Comparison of ENCODE assay signal across 8 cellular contexts in the genomic region with DNA sequence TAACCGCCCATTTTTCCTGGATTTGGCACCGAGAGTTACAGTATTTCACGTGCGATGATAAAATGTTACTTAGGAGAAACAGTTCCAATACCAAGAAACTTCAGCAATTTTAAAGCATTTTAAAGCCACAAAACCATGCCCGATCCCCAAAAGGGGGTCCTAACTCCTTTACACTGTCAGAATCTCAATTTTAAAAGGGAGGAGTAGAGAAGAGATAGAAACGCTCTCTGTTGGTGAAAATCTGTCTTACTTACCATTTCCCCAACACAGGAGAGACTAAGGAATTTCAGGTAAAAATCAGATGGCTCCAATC. TPM values are rescaled to one million over a fixed set of nuclear protein-coding genes. Genes with fewer than 3 reads are reported as not detected.
DNase-seq lines count a peak whose midpoint lies in the region; ATAC-seq and TF ChIP-seq lines count a peak whose summit lies in the region.

No MANE protein-coding gene starts in this region.

- H3K4me2 ChIP-seq in mammary epithelial cell (ENCODE audit: insufficient read depth, low read depth, low read length), result peak overlapping the region; percentile 95

- ATAC-seq in HG02973 (IDR thresholded peaks at IDR 0.05; ENCODE audit: unreplicated experiment) (no peak), left colon (no peak)

- CTCF ChIA-PET in mammary epithelial cell (lab: Charles Lee; ENCODE audit: low non-redundant PET), result interaction anchor here (0.6 to 0.7 kb wide), 2 partner anchors 110 to 166 kb away, joined by 4 to 5 read pairs; no protein-coding TSS in a partner anchor

- peak overlapping the region; percentile 94 for H2AFZ ChIP-seq in mammary epithelial cell (ENCODE audit: low read depth, low read length)

- no peaks in the 10 kb centered on the region for H4K20me1 ChIP-seq in mammary epithelial cell (ENCODE audit: insufficient read depth, low read length)

- peak overlapping the region; percentile 95 for H3K9ac ChIP-seq in HUES64 (ENCODE audit: low read depth, low read length)
- H3K9ac ChIP-seq in mammary epithelial cell (ENCODE audit: insufficient read depth, low read length), result peak overlapping the region; percentile 93

- intact Hi-C loops in mammary epithelial cell (cut with micrococcal nuclease), result loop anchor here (2.0 to 10.0 kb wide), 2 partner anchors 259 to 537 kb away; no protein-coding TSS in a partner anchor
- intact Hi-C loops in left colon (cut with DNase I, micrococcal nuclease), result no loop called here

- H3K27ac ChIP-seq in 22Rv1 (peak overlapping the region; percentile 93), HUES64 (ENCODE audit: low read depth, low read length) (peak overlapping the region; percentile 97), mammary epithelial cell (ENCODE audit: insufficient read depth, low read depth, low read length) (peak overlapping the region; percentile 93)

- H3K9me3 ChIP-seq in HUES64 (ENCODE audit: insufficient read depth, low read depth, low read length), result no peaks in the 10 kb centered on the region
- H3K9me3 ChIP-seq in mammary epithelial cell (replicated peaks; ENCODE audit: insufficient read depth, low read length), result no peaks in the 10 kb centered on the region
- H3K9me3 ChIP-seq in mononuclear cell (ENCODE audit: low read depth, low read length), result no peaks in the 10 kb centered on the region

- TF ChIP-seq CTCF in 22Rv1 (IDR thresholded peaks at IDR 0.05), result no peak
- no peak for TF ChIP-seq CTCF in mammary epithelial cell (conservative IDR thresholded peaks at IDR 0.05 in 1 of 2, IDR thresholded peaks at IDR 0.05 in 1 of 2; ENCODE audit: extremely low read depth in 1 of 2, insufficient read depth in 1 of 2, low read depth in 1 of 2, low read length in 2 of 2)

- H3K4me1 ChIP-seq in HUES64 (ENCODE audit: insufficient read depth, low read length), result peaks cover 4% of the 10 kb centered on the region
- peaks cover 24% of the 10 kb centered on the region for H3K4me1 ChIP-seq in mammary epithelial cell (ENCODE audit: insufficient read depth, low read length)
- H3K4me1 ChIP-seq in mononuclear cell (ENCODE audit: insufficient read depth, low read length), result peaks cover 55% of the 10 kb centered on the region

- H3K4me3 ChIP-seq in HUES64 (ENCODE audit: low read length) (peak overlapping the region; percentile 81), mammary epithelial cell (replicated peaks in 1 of 3; ENCODE audit: insufficient read depth in 1 of 3, low read depth in 2 of 3, low read length in 3 of 3) (peak overlapping the region; percentile 80 to 95 (median 81)), mononuclear cell (ENCODE audit: low read length) (peak overlapping the region; percentile 75)

- BruUV-seq in mammary epithelial cell (replicated peaks; lab: Mats Ljungman, UMichigan), result TSS peak; percentile 69

- peaks cover 12% of the 10 kb centered on the region; the same call in 1 of the 2 replicates for H3K36me3 ChIP-seq in HUES64 (ENCODE audit: insufficient read depth, low read length)
- H3K36me3 ChIP-seq in mammary epithelial cell (ENCODE audit: insufficient read depth, low read length), result peaks cover 5% of the 10 kb centered on the region

- 11% methylated on average over 4 of the region's 6 CpGs for WGBS in HUES64
- 3% methylated on average over 6 of the region's 6 CpGs for WGBS in mammary epithelial cell (ENCODE audit: low coverage, missing lambda C conversion rate)

- no peaks in the 10 kb centered on the region for H3K27me3 ChIP-seq in HUES64 (ENCODE audit: insufficient read depth, low read length)
- H3K27me3 ChIP-seq in mammary epithelial cell (ENCODE audit: insufficient read depth, low read length), result no peaks in the 10 kb centered on the region
- no peaks in the 10 kb centered on the region for H3K27me3 ChIP-seq in mononuclear cell (ENCODE audit: insufficient read depth, low read length)

- DNase-seq in mammary epithelial cell (no peak), NCI-H2171 treated with DMSO at 0.1 percent for 48 hours (lab: John Stamatoyannopoulos, UW) (no peak), left colon (no peak)
- no peak for DNase-seq in stimulated activated CD4-positive, alpha-beta T cell treated with anti-CD3 and anti-CD28 coated beads, Interleukin-2, amount 100 ng/mL, for 24 hours

- dilution Hi-C loops in mammary epithelial cell (cut with HindIII; ENCODE audit: low sequenced_read_pairs), result no loop called here

- in situ Hi-C loops in mammary epithelial cell (cut with MboI; ENCODE audit: low sequenced_read_pairs in 2 of 2), result loop anchor here (5.0 to 25.0 kb wide), 5 partner anchors 100 to 550 kb away; no protein-coding TSS in a partner anchor

- H3K79me2 ChIP-seq in mammary epithelial cell (ENCODE audit: insufficient read depth, low read length), result peaks cover 65% of the 10 kb centered on the region

RNA-seq across cellular contexts. Expression of a gene that starts 0.5 kb away (rescaled TPM):
- 132 TPM for polyA plus RNA-seq in HUES64 (2013, experiment 1 of 2)
- polyA plus RNA-seq in HUES64 (2013, experiment 2 of 2), result 153 TPM
- 100 to 1,000 TPM in 1 of 2 donors, 10 to 100 TPM in 1; 46.0 to 180 TPM for total RNA-seq in mammary epithelial cell
- 187 TPM for polyA plus RNA-seq in mammary epithelial cell
- 404 TPM for polyA minus RNA-seq in mammary epithelial cell
- 76.8 TPM for total RNA-seq in mononuclear cell
- total RNA-seq in left colon, result 100 to 1,000 TPM; 183 to 188 TPM

RNA-seq across cellular contexts. Expression of a gene that starts 11.0 kb away (rescaled TPM):
- 2.0 TPM for polyA plus RNA-seq in HUES64 (2013, experiment 1 of 2)
- polyA plus RNA-seq in HUES64 (2013, experiment 2 of 2), result 2.3 TPM
- total RNA-seq in mammary epithelial cell, result not detected
- polyA plus RNA-seq in mammary epithelial cell, result not detected
- polyA minus RNA-seq in mammary epithelial cell, result not detected
- not detected for total RNA-seq in mononuclear cell
- 1 to 10 TPM; 2.0 to 2.6 TPM for total RNA-seq in left colon

RNA-seq across cellular contexts. Expression of a gene that starts 16.0 kb away (rescaled TPM):
- 0.40 TPM for polyA plus RNA-seq in HUES64 (2013, experiment 1 of 2)
- 0.82 TPM for polyA plus RNA-seq in HUES64 (2013, experiment 2 of 2)
- total RNA-seq in mammary epithelial cell (not detected), mononuclear cell (4.4 TPM), left colon (not detected)
- polyA plus RNA-seq in mammary epithelial cell, result 0.53 TPM
- polyA minus RNA-seq in mammary epithelial cell, result 3.7 TPM

RNA-seq across cellular contexts. Expression of a gene that starts 23.9 kb away (rescaled TPM):
- polyA plus RNA-seq in HUES64 (2013, experiment 1 of 2), result 3.4 TPM
- polyA plus RNA-seq in HUES64 (2013, experiment 2 of 2), result 4.9 TPM
- total RNA-seq in mammary epithelial cell (10 to 100 TPM in 1 of 2 donors, 1 to 10 TPM in 1; 2.7 to 11.9 TPM), mononuclear cell (0.42 TPM), left colon (10 to 100 TPM in 1 of 2 donors, 1 to 10 TPM in 1; 9.0 to 10.0 TPM)
- polyA plus RNA-seq in mammary epithelial cell, result 10.1 TPM
- 12.4 TPM for polyA minus RNA-seq in mammary epithelial cell

RNA-seq across cellular contexts. Expression of a gene that starts 32.0 kb away (rescaled TPM):
- polyA plus RNA-seq in HUES64 (2013, experiment 1 of 2), result 1.0 TPM
- polyA plus RNA-seq in HUES64 (2013, experiment 2 of 2), result 0.76 TPM
- total RNA-seq in mammary epithelial cell, result not detected
- polyA plus RNA-seq in mammary epithelial cell, result not detected
- polyA minus RNA-seq in mammary epithelial cell, result not detected
- 0.63 TPM for total RNA-seq in mononuclear cell
- total RNA-seq in left colon, result under 1 TPM; 0.58 to 0.84 TPM
